8 cellular contexts compared by ENCODE assay signal in the genomic region with DNA sequence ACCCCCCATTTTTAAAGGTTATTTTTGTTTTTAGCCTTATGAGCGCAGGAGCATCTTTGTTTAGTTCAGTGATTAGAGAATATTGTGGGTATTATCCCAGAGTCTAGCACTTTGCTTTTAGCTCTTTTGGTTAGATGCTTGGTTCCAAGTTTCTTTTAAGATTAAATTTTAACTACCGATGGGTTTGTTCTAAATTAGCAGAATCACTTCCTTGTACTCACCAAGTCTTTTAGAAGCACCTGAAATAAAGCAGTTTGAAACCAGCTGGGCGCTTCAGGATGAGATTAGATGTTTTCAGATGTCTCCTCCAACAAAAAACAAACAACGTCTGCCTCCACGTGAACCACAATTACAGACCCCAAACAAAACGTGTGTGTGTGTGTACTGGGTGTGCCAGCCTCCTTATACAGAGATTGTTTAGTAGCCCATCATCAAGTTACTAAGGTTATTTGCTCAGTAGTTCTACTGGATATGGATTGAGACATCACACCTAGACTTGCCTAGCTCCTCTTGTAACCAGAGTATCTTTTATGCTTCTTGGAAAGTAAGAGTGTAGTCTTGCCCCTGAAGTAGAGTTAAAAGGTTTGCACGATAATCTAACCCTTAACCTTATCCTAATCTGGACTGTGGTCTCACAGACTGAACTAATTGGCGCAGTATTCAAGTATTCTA. TPM values are rescaled to one million over a fixed set of nuclear protein-coding genes. Genes with fewer than 3 reads are reported as not detected.
A peak's percentile ranks its signal among the peaks of the same experiment; 100 is the strongest.
DNase-seq lines count a peak whose midpoint lies in the region; ATAC-seq and TF ChIP-seq lines count a peak whose summit lies in the region.

No MANE protein-coding gene starts in this region.

- peak overlapping the region; percentile 90 for H3K4me2 ChIP-seq in OCI-LY3 (ENCODE audit: low read length)

- no peak for TF ChIP-seq EP300 in sigmoid colon (IDR thresholded peaks at IDR 0.05)

- H3K36me3 ChIP-seq in OCI-LY3 (replicated peaks; ENCODE audit: low read depth, low read length): peaks cover 30% of the 10 kb centered on the region
- peaks cover 0 to 23% (median 0%) of the 10 kb centered on the region in 4 donors for H3K36me3 ChIP-seq in sigmoid colon

- H3K4me3 ChIP-seq in OCI-LY3 (ENCODE audit: low read length) (peak overlapping the region; percentile 82), fibroblast of mammary gland (ENCODE audit: control insufficient read depth, low read depth, low read length) (peak overlapping the region; percentile 14), sigmoid colon (peak overlapping the region; percentile 80 to 100 (median 97))

- H3K27ac ChIP-seq in OCI-LY3 (ENCODE audit: low read length) (peak overlapping the region; percentile 87), sigmoid colon (peak overlapping the region; percentile 99 to 100 (median 100))

- H2AFZ ChIP-seq in OCI-LY3 (ENCODE audit: low read depth, low read length): no peak overlapping the region

- H3K9me3 ChIP-seq in OCI-LY3 (ENCODE audit: insufficient read depth, low read length) (no peaks in the 10 kb centered on the region), sigmoid colon (no peaks in the 10 kb centered on the region)

- intact Hi-C loops in sigmoid colon (cut with DNase I): loop anchor here (2.0 kb wide), 1 partner anchor 41 kb away; no protein-coding TSS in a partner anchor

- 17 to 55% methylated on average over 8 of the region's 8 CpGs for WGBS in sigmoid colon, 2 donors

- peak overlapping the region; percentile 90 for H3K9ac ChIP-seq in OCI-LY3 (ENCODE audit: low read length)

- H3K4me1 ChIP-seq in OCI-LY3 (ENCODE audit: low read length): peaks cover 23% of the 10 kb centered on the region
- H3K4me1 ChIP-seq in sigmoid colon: peaks cover 3 to 62% (median 51%) of the 10 kb centered on the region in 4 donors

- no peak for TF ChIP-seq CTCF in OCI-LY3 (IDR thresholded peaks at IDR 0.05; ENCODE audit: low read depth, low read length)
- no peak for TF ChIP-seq CTCF in fibroblast of mammary gland (conservative IDR thresholded peaks at IDR 0.05; ENCODE audit: control insufficient read depth, insufficient read depth, low read depth, low read length)
- no peak for TF ChIP-seq CTCF in sigmoid colon (IDR thresholded peaks at IDR 0.05)

- peak; percentile 7 for DNase-seq in DMS79 treated with DMSO at 0.1 percent for 48 hours (lab: John Stamatoyannopoulos, UW)
- no peak for DNase-seq in DMS79 (lab: John Stamatoyannopoulos, UW)
- DNase-seq in fibroblast of mammary gland (ENCODE audit: low read depth): no peak
- no peak for DNase-seq in sigmoid colon
- DNase-seq in foreskin melanocyte: no peak

- ATAC-seq in HG03139 (IDR thresholded peaks at IDR 0.05; ENCODE audit: unreplicated experiment): no peak
- no peak for ATAC-seq in GM19397 (IDR thresholded peaks at IDR 0.05; ENCODE audit: unreplicated experiment)

- TF ChIP-seq POLR2A in sigmoid colon (IDR thresholded peaks at IDR 0.05): no peak

- peaks cover 47% of the 10 kb centered on the region for H4K20me1 ChIP-seq in OCI-LY3 (ENCODE audit: insufficient read depth, low read length)

- H3K27me3 ChIP-seq in OCI-LY3 (ENCODE audit: low read depth, low read length) (peaks cover 12% of the 10 kb centered on the region), sigmoid colon (no peaks in the 10 kb centered on the region)

- H3K79me2 ChIP-seq in OCI-LY3 (ENCODE audit: low read length): peaks cover 69% of the 10 kb centered on the region

RNA-seq across cellular contexts. Expression of a gene that starts 2.2 kb away (rescaled TPM):
- 1,000 to 10,000 TPM; 1,872 to 2,237 (median 1,948) TPM for total RNA-seq in sigmoid colon
- polyA plus RNA-seq in sigmoid colon: 100 to 1,000 TPM; 429 to 672 (median 586) TPM

RNA-seq across cellular contexts. Expression of a gene that starts 40.9 kb away (rescaled TPM):
- 1 to 10 TPM; 1.1 to 3.6 (median 1.5) TPM for total RNA-seq in sigmoid colon
- under 1 TPM in 2 of 3 donors, not detected in 1; 0.51 to 0.60 TPM for polyA plus RNA-seq in sigmoid colon

Comparison
In these comparisons a context has a peak if more than half of its experiments do, and no peak if none do; other contexts are left out.
1. H3K4me3 ChIP-seq: peak in every context shown above with its lines; median percentile 97 in sigmoid colon; 82 in OCI-LY3; 14 in fibroblast of mammary gland.